ENCODE assay signal across 26 cellular contexts in genomic region chr12:59080101-59080500, GRCh38.
A peak's percentile ranks its signal among the peaks of the same experiment; 100 is the strongest.
DNase-seq lines count a peak whose midpoint lies in the region; ATAC-seq, FAIRE-seq and TF ChIP-seq lines count a peak whose summit lies in the region.
"Had no signal": no experiment of that assay in that cellular context is flagged by ENCODE, and none has a peak within 500 bp of the region (broad histone marks: within the 10 kb centered on the region; RNA-seq: fewer than 3 reads in every experiment).

No MANE protein-coding gene starts in this region.

- H3K9ac ChIP-seq in mammary epithelial cell (ENCODE audit: insufficient read depth, low read length) (no peak overlapping the region), keratinocyte (ENCODE audit: control insufficient read depth, extremely low read depth, insufficient read depth, low read length) (no peak overlapping the region)

- intact Hi-C loops in Calu3 (cut with micrococcal nuclease; ENCODE audit: unreplicated experiment) = no loop called here
- intact Hi-C loops in mammary epithelial cell (cut with micrococcal nuclease) = loop anchor here (10.0 kb wide), 2 partner anchors 635 to 1095 kb away; no protein-coding TSS in a partner anchor
- intact Hi-C loops in prostate gland (cut with DNase I) = loop anchor here (10.0 kb wide), 2 partner anchors 165 to 265 kb away; no protein-coding TSS in a partner anchor

- no peak for TF ChIP-seq EP300 in gastroesophageal sphincter (IDR thresholded peaks at IDR 0.05)

- WGBS in mammary epithelial cell (ENCODE audit: low coverage, missing lambda C conversion rate) = 100% methylated on average over 1 of the region's 1 CpG
- WGBS in prostate gland = 36% methylated on average over 1 of the region's 1 CpG
- WGBS in gastroesophageal sphincter (ENCODE audit: low coverage in 1 of 2), 2 donors = 93 to 100% methylated on average over 1 of the region's 1 CpG

- H3K27me3 Mint-ChIP-seq in Calu3 (ENCODE audit: unreplicated experiment) = no peaks in the 10 kb centered on the region
- H3K27me3 Mint-ChIP-seq in nephron progenitor cell (ENCODE audit: low read depth, poor library complexity) = no peaks in the 10 kb centered on the region
- no peaks in the 10 kb centered on the region; the same call in 1 of the 2 replicates for H3K27me3 Mint-ChIP-seq in HFFc6 (ENCODE audit: insufficient read depth)
- H3K27me3 Mint-ChIP-seq: CD8-positive, alpha-beta memory T cell had no signal

- peaks cover 85% of the 10 kb centered on the region for H3K4me1 Mint-ChIP-seq in Calu3 (ENCODE audit: low read depth, unreplicated experiment)
- peaks cover 82% of the 10 kb centered on the region for H3K4me1 Mint-ChIP-seq in nephron progenitor cell
- peaks cover 23% of the 10 kb centered on the region for H3K4me1 Mint-ChIP-seq in HFFc6 (ENCODE audit: low read depth)
- H3K4me1 Mint-ChIP-seq: CD8-positive, alpha-beta memory T cell had no signal

- H3K9me1 ChIP-seq in keratinocyte (ENCODE audit: control insufficient read depth, extremely low read depth, insufficient read depth, low read length) = no peaks in the 10 kb centered on the region

- no peak for ATAC-seq in gastroesophageal sphincter

- TF ChIP-seq POLR2A in prostate gland (IDR thresholded peaks at IDR 0.05) (no peak), gastroesophageal sphincter (IDR thresholded peaks at IDR 0.05) (no peak)

- no peaks in the 10 kb centered on the region for H3K9me3 ChIP-seq in mammary epithelial cell (replicated peaks; ENCODE audit: insufficient read depth, low read length)
- H3K9me3 ChIP-seq in keratinocyte (ENCODE audit: control insufficient read depth, low read depth, low read length) = no peaks in the 10 kb centered on the region
- no peaks in the 10 kb centered on the region for H3K9me3 ChIP-seq in prostate gland
- H3K9me3 ChIP-seq in gastroesophageal sphincter = no peaks in the 10 kb centered on the region
- H3K9me3 ChIP-seq: BE2C had no signal

- H3K36me3 ChIP-seq in mammary epithelial cell (ENCODE audit: insufficient read depth, low read length) (no peaks in the 10 kb centered on the region), keratinocyte (ENCODE audit: control insufficient read depth in 2 of 2, extremely low read depth in 1 of 2, insufficient read depth in 2 of 2, low read length in 2 of 2) (no peaks in the 10 kb centered on the region), prostate gland (no peaks in the 10 kb centered on the region), gastroesophageal sphincter (no peaks in the 10 kb centered on the region)
- H3K36me3 ChIP-seq: BE2C had no signal

- H4K20me1 ChIP-seq in mammary epithelial cell (ENCODE audit: insufficient read depth, low read length) (no peaks in the 10 kb centered on the region), keratinocyte (ENCODE audit: control insufficient read depth, extremely low read depth, insufficient read depth, low read length) (no peaks in the 10 kb centered on the region)

- no peaks in the 10 kb centered on the region for H3K9me3 Mint-ChIP-seq in Calu3 (ENCODE audit: low read depth, unreplicated experiment)
- H3K9me3 Mint-ChIP-seq in nephron progenitor cell = no peaks in the 10 kb centered on the region
- H3K9me3 Mint-ChIP-seq in HFFc6 = no peaks in the 10 kb centered on the region

- in situ Hi-C loops in mammary epithelial cell (cut with MboI; ENCODE audit: low sequenced_read_pairs in 2 of 2) = loop anchor here (10.0 to 25.0 kb wide), 5 partner anchors 165 to 1093 kb away; no protein-coding TSS in a partner anchor

- dilution Hi-C loops in mammary epithelial cell (cut with HindIII; ENCODE audit: low sequenced_read_pairs) = no loop called here
- dilution Hi-C loops in keratinocyte (cut with MboI; ENCODE audit: extremely low pct_ligation_motif_present, low sequenced_read_pairs) = no loop called here

- H3K79me2 ChIP-seq in mammary epithelial cell (ENCODE audit: insufficient read depth, low read length) = no peaks in the 10 kb centered on the region
- H3K79me2 ChIP-seq in keratinocyte (ENCODE audit: control insufficient read depth, insufficient read depth, low read length) = no peaks in the 10 kb centered on the region

- peak; percentile 44 for FAIRE-seq in keratinocyte (lab: Jason Lieb, UNC)
- FAIRE-seq: GM12892, GM19239, H54, RCC 7860 had no signal

- CTCF ChIA-PET in Calu3 (lab: Charles Lee) (interaction anchor here (0.8 to 2.6 kb wide), 5 partner anchors 9 to 539 kb away, joined by 3 to 9 read pairs (median 4); no protein-coding TSS in a partner anchor), mammary epithelial cell (lab: Charles Lee; ENCODE audit: low non-redundant PET) (interaction anchor here (0.7 kb wide), 1 partner anchor 28 kb away, joined by 3 read pairs; no protein-coding TSS in a partner anchor)

- DNase-seq in Calu3 (no peak), mammary epithelial cell (no peak), keratinocyte (ENCODE audit: low read depth, low spot score) (no peak), prostate gland (ENCODE audit: low spot score) (peak; percentile 80), nephron progenitor cell (no peak), HCEC 1CT (no peak), HFFc6 (no peak)
- DNase-seq: 8988T; ACHN; BE2C; CD8-positive, alpha-beta memory T cell; DMS79 treated with DMSO at 0.1 percent for 48 hours; Karpas-422; NCI-H1105 treated with DMSO at 0.1 percent for 48 hours; NCI-H146; NCI-H1930; NCI-H2107; NCI-H446; NCI-H524 treated with DMSO at 0.1 percent for 48 hours; NCI-H774 had no signal

- H3K4me2 ChIP-seq in mammary epithelial cell (ENCODE audit: insufficient read depth, low read depth, low read length) (no peak overlapping the region), keratinocyte (ENCODE audit: control insufficient read depth, extremely low read depth, insufficient read depth, low read depth, low read length) (peak overlapping the region; percentile 66)

- H3K4me1 ChIP-seq in mammary epithelial cell (ENCODE audit: insufficient read depth, low read length) = peaks cover 47% of the 10 kb centered on the region
- peaks cover 52% of the 10 kb centered on the region for H3K4me1 ChIP-seq in keratinocyte (ENCODE audit: control insufficient read depth, extremely low read depth, insufficient read depth, low read length)
- H3K4me1 ChIP-seq in prostate gland (replicated peaks) = no peaks in the 10 kb centered on the region
- H3K4me1 ChIP-seq in gastroesophageal sphincter = peaks cover 4 to 44% (median 8%) of the 10 kb centered on the region in 3 donors
- H3K4me1 ChIP-seq: BE2C had no signal

- H3K27ac ChIP-seq in mammary epithelial cell (ENCODE audit: insufficient read depth, low read depth, low read length) = peak overlapping the region; percentile 95
- H3K27ac ChIP-seq in keratinocyte (ENCODE audit: control insufficient read depth, insufficient read depth, low read length) = peak overlapping the region; percentile 94
- peak overlapping the region in 1 of 2 donors; percentile 25 for H3K27ac ChIP-seq in prostate gland
- H3K27ac ChIP-seq in gastroesophageal sphincter = no peak overlapping the region

- peaks cover 35% of the 10 kb centered on the region for H3K36me3 Mint-ChIP-seq in Calu3 (ENCODE audit: insufficient read depth, unreplicated experiment)
- no peaks in the 10 kb centered on the region for H3K36me3 Mint-ChIP-seq in nephron progenitor cell (ENCODE audit: low read depth)
- no peaks in the 10 kb centered on the region for H3K36me3 Mint-ChIP-seq in HFFc6 (ENCODE audit: low read depth)
- H3K36me3 Mint-ChIP-seq: CD14-positive monocyte; CD8-positive, alpha-beta memory T cell had no signal

- BruUV-seq in Calu3 (replicated peaks; lab: Mats Ljungman, UMichigan) (no TSS peak), mammary epithelial cell (replicated peaks; lab: Mats Ljungman, UMichigan) (no TSS peak)

- TF ChIP-seq CTCF in Calu3 (IDR thresholded peaks at IDR 0.05; ENCODE audit: unreplicated experiment) = no peak
- TF ChIP-seq CTCF in mammary epithelial cell (conservative IDR thresholded peaks at IDR 0.05 in 1 of 2, IDR thresholded peaks at IDR 0.05 in 1 of 2; ENCODE audit: extremely low read depth in 1 of 2, insufficient read depth in 1 of 2, low read depth in 1 of 2, low read length in 2 of 2) = no peak
- TF ChIP-seq CTCF in keratinocyte (optimal IDR thresholded peaks at IDR 0.05 in 1 of 3, IDR thresholded peaks at IDR 0.05 in 1 of 3, conservative IDR thresholded peaks at IDR 0.05 in 1 of 3; ENCODE audit: extremely low read depth in 1 of 3, insufficient read depth in 2 of 3, low read length in 3 of 3) = no peak
- no peak for TF ChIP-seq CTCF in prostate gland (IDR thresholded peaks at IDR 0.05)
- no peak for TF ChIP-seq CTCF in gastroesophageal sphincter (IDR thresholded peaks at IDR 0.05)
- TF ChIP-seq CTCF in nephron progenitor cell (IDR thresholded peaks at IDR 0.05) = no peak
- TF ChIP-seq CTCF in HFFc6 (IDR thresholded peaks at IDR 0.05) = no peak

- H3K27ac Mint-ChIP-seq in Calu3 (ENCODE audit: unreplicated experiment) = peak overlapping the region; percentile 91
- no peak overlapping the region for H3K27ac Mint-ChIP-seq in nephron progenitor cell
- H3K27ac Mint-ChIP-seq in HFFc6 = no peak overlapping the region
- H3K27ac Mint-ChIP-seq: CD8-positive, alpha-beta memory T cell had no signal

- H3K27me3 ChIP-seq in mammary epithelial cell (ENCODE audit: insufficient read depth, low read length) (no peaks in the 10 kb centered on the region), keratinocyte (ENCODE audit: control insufficient read depth, extremely low read depth, insufficient read depth, low read length) (no peaks in the 10 kb centered on the region), prostate gland (replicated peaks; ENCODE audit: insufficient read depth) (no peaks in the 10 kb centered on the region), gastroesophageal sphincter (no peaks in the 10 kb centered on the region)
- H3K27me3 ChIP-seq: BE2C had no signal

- H3K4me3 ChIP-seq in mammary epithelial cell (replicated peaks in 1 of 3; ENCODE audit: insufficient read depth in 1 of 3, low read depth in 2 of 3, low read length in 3 of 3) (no peak overlapping the region), keratinocyte (ENCODE audit: control insufficient read depth in 2 of 3, extremely low read depth in 1 of 3, insufficient read depth in 2 of 3, low read depth in 1 of 3, low read length in 3 of 3) (no peak overlapping the region), prostate gland (no peak overlapping the region), gastroesophageal sphincter (no peak overlapping the region)

- H2AFZ ChIP-seq in mammary epithelial cell (ENCODE audit: low read depth, low read length) (peak overlapping the region; percentile 11), keratinocyte (ENCODE audit: control insufficient read depth, low read length) (peak overlapping the region; percentile 71)

- no peak overlapping the region for H3K4me3 Mint-ChIP-seq in Calu3 (ENCODE audit: low read depth, unreplicated experiment)
- no peak overlapping the region for H3K4me3 Mint-ChIP-seq in nephron progenitor cell
- no peak overlapping the region for H3K4me3 Mint-ChIP-seq in HFFc6
- H3K4me3 Mint-ChIP-seq: CD14-positive monocyte; CD8-positive, alpha-beta memory T cell had no signal

Comparison
In these comparisons a context has a peak if more than half of its experiments do, and no peak if none do; other contexts are left out.
1. H3K27ac ChIP-seq: peak in mammary epithelial cell (single experiment) and keratinocyte (single experiment); none in gastroesophageal sphincter (0 of 4).